ENCODE assay signal across 16 cellular contexts in genomic region chr5:179839328-179840256, GRCh38. TPM values are rescaled to one million over a fixed set of nuclear protein-coding genes. Genes with fewer than 3 reads are reported as not detected.
DNase-seq lines count a peak whose midpoint lies in the region; ATAC-seq and TF ChIP-seq lines count a peak whose summit lies in the region.
"Had no signal": no experiment of that assay in that cellular context is flagged by ENCODE, and none has a peak within 500 bp of the region (broad histone marks: within the 10 kb centered on the region; RNA-seq: fewer than 3 reads in every experiment).

No MANE protein-coding gene starts in this region.

- peaks cover 84% of the 10 kb centered on the region for H3K36me3 Mint-ChIP-seq in activated T-cell treated with anti-CD3 and anti-CD28 coated beads, Interleukin-2, amount 50 U/mL, for 24 hours (ENCODE audit: low read depth)
- H3K36me3 Mint-ChIP-seq in activated T-cell treated with anti-CD3 and anti-CD28 coated beads, Interleukin-2, amount 50 U/mL, for 4 hours (ENCODE audit: insufficient read depth): peaks cover 28% of the 10 kb centered on the region

- H3K4me1 ChIP-seq in body of pancreas (peaks cover 37% of the 10 kb centered on the region), right cardiac atrium (ENCODE audit: control insufficient read depth, insufficient read depth, low read length) (no peaks in the 10 kb centered on the region), gastrocnemius medialis (peaks cover 30 to 43% of the 10 kb centered on the region in 2 donors)
- H3K4me1 ChIP-seq: uterus had no signal

- no peak for DNase-seq in activated T-cell treated with anti-CD3 and anti-CD28 coated beads, Interleukin-2, amount 50 U/mL, for 24 hours
- DNase-seq in activated T-cell treated with anti-CD3 and anti-CD28 coated beads, Interleukin-2, amount 50 U/mL, for 4 hours: no peak
- DNase-seq in body of pancreas (peak; percentile 82 to 89 (median 88)), right cardiac atrium (peak in 1 of 3 donors; percentile 59), gastrocnemius medialis (peak in 1 of 2 donors; percentile 88), foreskin melanocyte (no peak), NCI-H1436 (lab: John Stamatoyannopoulos, UW) (no peak), DMS 273 treated with DMSO at 0.1 percent for 48 hours (lab: John Stamatoyannopoulos, UW) (no peak)
- DNase-seq: activated CD4-positive, alpha-beta T cell treated with anti-CD3 and anti-CD28 coated beads, Interleukin-2, amount 50 U/mL, for 4 hours; DMS79; MG63; NCI-H2171 treated with DMSO at 0.1 percent for 48 hours; T-helper 9 cell; uterus had no signal

- H3K4me1 Mint-ChIP-seq in activated T-cell treated with anti-CD3 and anti-CD28 coated beads, Interleukin-2, amount 50 U/mL, for 24 hours (ENCODE audit: low read depth): peaks cover 19% of the 10 kb centered on the region
- H3K4me1 Mint-ChIP-seq in activated T-cell treated with anti-CD3 and anti-CD28 coated beads, Interleukin-2, amount 50 U/mL, for 4 hours (ENCODE audit: low read depth): peaks cover 21% of the 10 kb centered on the region

- H3K27me3 ChIP-seq in body of pancreas (no peaks in the 10 kb centered on the region), right cardiac atrium (ENCODE audit: control insufficient read depth, insufficient read depth) (no peaks in the 10 kb centered on the region), gastrocnemius medialis (no peaks in the 10 kb centered on the region)
- H3K27me3 ChIP-seq: MG63, uterus had no signal

- ATAC-seq in activated T-cell treated with anti-CD3 and anti-CD28 coated beads, Interleukin-2, amount 50 U/mL, for 4 hours: no peak
- ATAC-seq in body of pancreas: peak; percentile 79
- ATAC-seq in right cardiac atrium: peak; percentile 39 to 50
- peak; percentile 54 to 66 for ATAC-seq in gastrocnemius medialis

- H3K4me3 Mint-ChIP-seq in activated T-cell treated with anti-CD3 and anti-CD28 coated beads, Interleukin-2, amount 50 U/mL, for 24 hours: no peak overlapping the region
- no peak overlapping the region for H3K4me3 Mint-ChIP-seq in activated T-cell treated with anti-CD3 and anti-CD28 coated beads, Interleukin-2, amount 50 U/mL, for 4 hours

- H3K9me3 Mint-ChIP-seq in activated T-cell treated with anti-CD3 and anti-CD28 coated beads, Interleukin-2, amount 50 U/mL, for 24 hours: no peaks in the 10 kb centered on the region
- no peaks in the 10 kb centered on the region for H3K9me3 Mint-ChIP-seq in activated T-cell treated with anti-CD3 and anti-CD28 coated beads, Interleukin-2, amount 50 U/mL, for 4 hours

- peak overlapping the region; percentile 38 for H3K27ac Mint-ChIP-seq in activated T-cell treated with anti-CD3 and anti-CD28 coated beads, Interleukin-2, amount 50 U/mL, for 24 hours

- 44 to 70% methylated on average over 10 to 16 of the region's 16 CpGs for WGBS in body of pancreas, 2 donors
- WGBS in right cardiac atrium: 82% methylated on average over 16 of the region's 16 CpGs

- in situ Hi-C loops in gastrocnemius medialis (cut with MboI; ENCODE audit: low sequenced_read_pairs in 4 of 4): no loop called here

- TF ChIP-seq CTCF in body of pancreas (IDR thresholded peaks at IDR 0.05) (no peak), gastrocnemius medialis (IDR thresholded peaks at IDR 0.05 in 4 of 5, conservative IDR thresholded peaks at IDR 0.05 in 1 of 5) (no peak)

- H3K9me3 ChIP-seq in body of pancreas (no peaks in the 10 kb centered on the region), right cardiac atrium (ENCODE audit: control insufficient read depth, low read length) (no peaks in the 10 kb centered on the region), gastrocnemius medialis (no peaks in the 10 kb centered on the region)
- H3K9me3 ChIP-seq: uterus had no signal

- no peaks in the 10 kb centered on the region for H3K27me3 Mint-ChIP-seq in activated T-cell treated with anti-CD3 and anti-CD28 coated beads, Interleukin-2, amount 50 U/mL, for 24 hours
- no peaks in the 10 kb centered on the region for H3K27me3 Mint-ChIP-seq in activated T-cell treated with anti-CD3 and anti-CD28 coated beads, Interleukin-2, amount 50 U/mL, for 4 hours (ENCODE audit: low read depth)

- intact Hi-C loops in body of pancreas (cut with DNase I) (no loop called here), right cardiac atrium (cut with DNase I) (no loop called here), gastrocnemius medialis (cut with DNase I; ENCODE audit: low total_unique reads) (loop anchor here (1.0 to 2.0 kb wide), 2 partner anchors 19 to 21 kb away; partner anchors contain the start of gene MRNIP)

- TF ChIP-seq POLR2A in body of pancreas (IDR thresholded peaks at IDR 0.05): no peak
- TF ChIP-seq POLR2A in gastrocnemius medialis (IDR thresholded peaks at IDR 0.05): peak; percentile 40 to 59

- no peak overlapping the region for H3K4me3 ChIP-seq in body of pancreas
- no peak overlapping the region for H3K4me3 ChIP-seq in right cardiac atrium (ENCODE audit: low read length)
- H3K4me3 ChIP-seq in gastrocnemius medialis: no peak overlapping the region
- H3K4me3 ChIP-seq: coronary artery, MG63, uterus had no signal

- peaks cover 16 to 20% of the 10 kb centered on the region in 2 donors for H3K36me3 ChIP-seq in body of pancreas (replicated peaks in 1 of 2; ENCODE audit: insufficient read depth in 1 of 2, low read depth in 2 of 2)
- H3K36me3 ChIP-seq in gastrocnemius medialis: peaks cover 0 to 34% of the 10 kb centered on the region in 2 donors
- H3K36me3 ChIP-seq: uterus had no signal

- peak overlapping the region in 3 of 4 donors; percentile 26 to 67 (median 51) for H3K27ac ChIP-seq in body of pancreas
- H3K27ac ChIP-seq in right cardiac atrium (ENCODE audit: low read length): peak overlapping the region; percentile 12
- peak overlapping the region; percentile 87 to 92 (median 88) for H3K27ac ChIP-seq in gastrocnemius medialis
- H3K27ac ChIP-seq: coronary artery, HL-60, uterus had no signal

RNA-seq across cellular contexts. Expression of gene SQSTM1, which starts 18.9 kb away (rescaled TPM):
- total RNA-seq in activated T-cell treated with anti-CD3 and anti-CD28 coated beads, Interleukin-2, amount 50 U/mL, for 4 hours: 100 to 1,000 TPM; 109 to 141 (median 111) TPM
- total RNA-seq in body of pancreas (100 to 1,000 TPM; 249 to 606 TPM), right cardiac atrium (100 to 1,000 TPM; 307 to 406 (median 370) TPM), gastrocnemius medialis (1,000 to 10,000 TPM; 1,080 to 1,340 (median 1,178) TPM)
- polyA plus RNA-seq in right cardiac atrium: 257 TPM

RNA-seq across cellular contexts. Expression of gene MRNIP, which starts 19.0 kb away (rescaled TPM):
- 10 to 100 TPM; 14.9 to 16.1 (median 16.0) TPM for total RNA-seq in activated T-cell treated with anti-CD3 and anti-CD28 coated beads, Interleukin-2, amount 50 U/mL, for 4 hours
- 10 to 100 TPM; 23.4 to 34.8 TPM for total RNA-seq in body of pancreas
- total RNA-seq in right cardiac atrium: 10 to 100 TPM; 12.3 to 20.1 (median 16.4) TPM
- polyA plus RNA-seq in right cardiac atrium: 20.5 TPM
- total RNA-seq in gastrocnemius medialis: 10 to 100 TPM in 1 of 4 donors, 1 to 10 TPM in 3; 2.9 to 16.1 (median 8.3) TPM

RNA-seq across cellular contexts. Expression of gene MGAT4B, which starts 32.9 kb away (rescaled TPM):
- 10 to 100 TPM; 43.6 to 63.7 (median 54.5) TPM for total RNA-seq in activated T-cell treated with anti-CD3 and anti-CD28 coated beads, Interleukin-2, amount 50 U/mL, for 4 hours
- total RNA-seq in body of pancreas (10 to 100 TPM; 89.0 to 90.0 TPM), right cardiac atrium (10 to 100 TPM; 71.8 to 82.2 (median 80.9) TPM), gastrocnemius medialis (10 to 100 TPM; 28.3 to 86.0 (median 61.4) TPM)
- 56.7 TPM for polyA plus RNA-seq in right cardiac atrium

RNA-seq across cellular contexts. Expression of gene LTC4S, which starts 45.8 kb away (rescaled TPM):
- total RNA-seq in activated T-cell treated with anti-CD3 and anti-CD28 coated beads, Interleukin-2, amount 50 U/mL, for 4 hours: 1 to 10 TPM in 1 of 3 donors, under 1 TPM in 2; 0.37 to 2.3 (median 0.61) TPM
- total RNA-seq in body of pancreas (10 to 100 TPM; 10.6 to 16.2 TPM), right cardiac atrium (10 to 100 TPM; 17.3 to 24.3 (median 22.6) TPM), gastrocnemius medialis (10 to 100 TPM in 1 of 4 donors, 1 to 10 TPM in 3; 1.7 to 12.6 (median 5.6) TPM)
- polyA plus RNA-seq in right cardiac atrium: 18.6 TPM

Comparison
In these comparisons a context has a peak if more than half of its experiments do, and no peak if none do; other contexts are left out.
1. DNase-seq: peak in body of pancreas (4 of 4); none in activated T-cell treated with anti-CD3 and anti-CD28 coated beads, Interleukin-2, amount 50 U/mL, for 24 hours (single experiment), activated T-cell treated with anti-CD3 and anti-CD28 coated beads, Interleukin-2, amount 50 U/mL, for 4 hours (single experiment), foreskin melanocyte (single experiment), NCI-H1436 (single experiment) and DMS 273 treated with DMSO at 0.1 percent for 48 hours (single experiment).
2. ATAC-seq: peak in body of pancreas (single experiment), right cardiac atrium (2 of 2) and gastrocnemius medialis (2 of 2); none in activated T-cell treated with anti-CD3 and anti-CD28 coated beads, Interleukin-2, amount 50 U/mL, for 4 hours (0 of 2).
3. H3K27ac ChIP-seq: peak in every context shown above with its lines; median percentile 88 in gastrocnemius medialis; 51 in body of pancreas; 12 in right cardiac atrium.
4. POLR2A ChIP-seq: peak in gastrocnemius medialis (2 of 2); none in body of pancreas (0 of 3).